2 cellular contexts compared by ENCODE assay signal in the genomic region with DNA sequence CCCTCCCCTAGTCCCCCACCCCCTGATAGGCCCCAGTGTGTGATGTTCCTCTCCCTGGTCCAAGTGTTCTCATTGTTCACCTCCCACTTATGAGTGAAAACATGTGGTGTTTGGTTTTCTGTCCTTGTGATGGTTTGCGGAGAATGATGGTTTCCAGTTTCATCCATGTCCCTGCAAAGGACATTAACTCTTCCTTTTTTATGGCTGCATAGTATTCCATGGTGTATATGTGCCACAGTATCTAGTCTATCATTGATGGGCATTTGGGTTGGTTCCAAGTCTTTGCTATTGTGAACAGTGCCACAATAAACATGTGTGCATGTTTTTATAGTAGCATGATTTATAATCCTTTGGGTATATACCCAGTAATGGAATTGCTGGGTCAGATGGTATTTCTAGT.
A peak's percentile ranks its signal among the peaks of the same experiment; 100 is the strongest.
TF ChIP-seq lines count a peak whose summit lies in the region.

No MANE protein-coding gene starts in this region.

TF ChIP-seq in K562, 482 proteins besides CTCF, POLR2A, EP300 and RAD21:
- TF ChIP-seq ZNF146 (CRISPR knock-in tag; IDR thresholded peaks at IDR 0.05; ENCODE audit: unreplicated experiment) = peak; percentile 88

TF ChIP-seq in HepG2, 621 proteins besides CTCF, POLR2A, EP300 and RAD21:
- 0 out of 2 replicates have a peak, but pooled peaks have one; percentile 16 for TF ChIP-seq ZMYM3 (CRISPR knock-in tag; IDR thresholded peaks at IDR 0.05)
